2 cellular contexts compared by ENCODE assay signal in genomic region chr21:37478821-37479220, GRCh38.
TF ChIP-seq lines count a peak whose summit lies in the region.

No MANE protein-coding gene starts in this region.

TF ChIP-seq in A549, 52 proteins besides CTCF, POLR2A, EP300 and RAD21 (continued from another document):
- TF ChIP-seq PBX3 (IDR thresholded peaks at IDR 0.05) = no peak
- no peak for TF ChIP-seq CBX8 (IDR thresholded peaks at IDR 0.05)
- TF ChIP-seq BHLHE40 (IDR thresholded peaks at IDR 0.05; ENCODE audit: low read depth, low read length) = no peak
- no peak for TF ChIP-seq FOSL2 (IDR thresholded peaks at IDR 0.05)
- no peak for TF ChIP-seq FOSL2 (CRISPR knock-in tag; IDR thresholded peaks at IDR 0.05)
- no peak for TF ChIP-seq HEYL (CRISPR knock-in tag; IDR thresholded peaks at IDR 0.05)
- no peak for TF ChIP-seq PHF8 (IDR thresholded peaks at IDR 0.05; ENCODE audit: borderline replicate concordance, low read depth)
- no peak for TF ChIP-seq MYC (IDR thresholded peaks at IDR 0.05; ENCODE audit: borderline replicate concordance, low read length)
- no peak for TF ChIP-seq REST (IDR thresholded peaks at IDR 0.05)

TF ChIP-seq in HepG2, 621 proteins besides CTCF, POLR2A, EP300 and RAD21:
- peak; percentile 70 for TF ChIP-seq HNF1A (IDR thresholded peaks at IDR 0.05; ENCODE audit: low read depth)
- peak; percentile 60; the same call in 1 of the 2 replicates for TF ChIP-seq HNF1A (CRISPR knock-in tag; IDR thresholded peaks at IDR 0.05; ENCODE audit: borderline replicate concordance)
- TF ChIP-seq ZNF644 (CRISPR knock-in tag; IDR thresholded peaks at IDR 0.05; ENCODE audit: low read depth) = peak; percentile 78; the same call in 1 of the 2 replicates
- TF ChIP-seq ZNF614 (CRISPR knock-in tag; IDR thresholded peaks at IDR 0.05; ENCODE audit: borderline replicate concordance) = no peak
- TF ChIP-seq PREB (CRISPR knock-in tag; IDR thresholded peaks at IDR 0.05) = no peak
